In genomic region chr2:135851858-135852257, GRCh38 we compare ENCODE assay signal across 20 cellular contexts. TPM values are rescaled to one million over a fixed set of nuclear protein-coding genes. Genes with fewer than 3 reads are reported as not detected.
DNase-seq lines count a peak whose midpoint lies in the region; ATAC-seq and TF ChIP-seq lines count a peak whose summit lies in the region.
"Had no signal": no experiment of that assay in that cellular context is flagged by ENCODE, and none has a peak within 500 bp of the region (broad histone marks: within the 10 kb centered on the region; RNA-seq: fewer than 3 reads in every experiment).

No MANE protein-coding gene starts in this region.

- H3K27me3 Mint-ChIP-seq in mesothelial cell of epicardium (ENCODE audit: low read depth) (no peaks in the 10 kb centered on the region), neural progenitor cell (ENCODE audit: insufficient read depth, low read depth) (no peaks in the 10 kb centered on the region), WTC11 (ENCODE audit: low read depth) (no peaks in the 10 kb centered on the region)
- H3K27me3 Mint-ChIP-seq: CD4-positive, CD25-positive, alpha-beta regulatory T cell; CD8-positive, alpha-beta memory T cell; IgD-negative memory B cell had no signal

- H2AFZ ChIP-seq in neural progenitor cell (replicated peaks), result no peak overlapping the region

- no peak overlapping the region for H3K27ac ChIP-seq in neural progenitor cell
- H3K27ac ChIP-seq: HL-60 had no signal

- no peaks in the 10 kb centered on the region for H3K79me2 ChIP-seq in neural progenitor cell (ENCODE audit: low read depth)

- ATAC-seq in SK-N-SH treated with all-trans-retinoic acid at 6 μM for 48 hours, result peak; percentile 78
- ATAC-seq in GM19035 (IDR thresholded peaks at IDR 0.05; ENCODE audit: unreplicated experiment), result no peak
- no peak for ATAC-seq in WTC11

- TF ChIP-seq CTCF in mesothelial cell of epicardium (IDR thresholded peaks at IDR 0.05; ENCODE audit: unreplicated experiment) (no peak), neural progenitor cell (IDR thresholded peaks at IDR 0.05) (no peak), WTC11 (IDR thresholded peaks at IDR 0.05) (no peak)

- no peaks in the 10 kb centered on the region for H3K9me3 ChIP-seq in neural progenitor cell (ENCODE audit: low read depth)
- H3K9me3 ChIP-seq: BE2C, HAP-1 had no signal

- H3K9ac ChIP-seq in neural progenitor cell, result no peak overlapping the region

- no peak overlapping the region for H3K4me2 ChIP-seq in neural progenitor cell

- H4K20me1 ChIP-seq in neural progenitor cell (ENCODE audit: low read depth), result no peaks in the 10 kb centered on the region

- no peak overlapping the region for H3K4me3 Mint-ChIP-seq in mesothelial cell of epicardium
- H3K4me3 Mint-ChIP-seq in neural progenitor cell, result no peak overlapping the region
- no peak overlapping the region for H3K4me3 Mint-ChIP-seq in WTC11
- H3K4me3 Mint-ChIP-seq: CD4-positive, CD25-positive, alpha-beta regulatory T cell; CD8-positive, alpha-beta memory T cell; IgD-negative memory B cell had no signal

- POLR2A ChIA-PET in WTC11 (lab: Charles Lee), result no interaction called here

- peaks cover 30% of the 10 kb centered on the region for H3K36me3 ChIP-seq in neural progenitor cell

- H3K27ac Mint-ChIP-seq in mesothelial cell of epicardium (peak overlapping the region; percentile 59), neural progenitor cell (no peak overlapping the region), WTC11 (no peak overlapping the region)
- H3K27ac Mint-ChIP-seq: CD8-positive, alpha-beta memory T cell; IgD-negative memory B cell had no signal

- no peaks in the 10 kb centered on the region for H3K27me3 ChIP-seq in neural progenitor cell
- H3K27me3 ChIP-seq: BE2C had no signal

- H3K4me1 ChIP-seq in neural progenitor cell, result no peaks in the 10 kb centered on the region
- H3K4me1 ChIP-seq: BE2C, HAP-1 had no signal

- DNase-seq in EH (ENCODE audit: low read depth) (peak; percentile 27), fibroblast of gingiva (ENCODE audit: low read depth) (peak; percentile 19), mesothelial cell of epicardium (ENCODE audit: low spot score in 2 of 2, unreplicated experiment in 2 of 2) (no peak), NCI-H526 treated with DMSO at 0.1 percent for 48 hours (lab: John Stamatoyannopoulos, UW) (no peak), neural progenitor cell (ENCODE audit: low spot score) (no peak), WTC11 (ENCODE audit: low spot score) (no peak)
- DNase-seq: BE2C; C1 segment of cervical spinal cord; CD4-positive, CD25-positive, alpha-beta regulatory T cell; CD8-positive, alpha-beta memory T cell; COR-L47; GDM1; KBM-7 had no signal

- H3F3A ChIP-seq in neural progenitor cell (ENCODE audit: low read depth), result no peaks in the 10 kb centered on the region

- peaks cover 7% of the 10 kb centered on the region for H3K4me1 Mint-ChIP-seq in mesothelial cell of epicardium
- no peaks in the 10 kb centered on the region for H3K4me1 Mint-ChIP-seq in neural progenitor cell
- no peaks in the 10 kb centered on the region for H3K4me1 Mint-ChIP-seq in WTC11
- H3K4me1 Mint-ChIP-seq: CD8-positive, alpha-beta memory T cell; IgD-negative memory B cell had no signal

- CTCF ChIA-PET in WTC11 (lab: Charles Lee), result no interaction called here

- H3K9me3 Mint-ChIP-seq in mesothelial cell of epicardium (no peaks in the 10 kb centered on the region), neural progenitor cell (no peaks in the 10 kb centered on the region), WTC11 (no peaks in the 10 kb centered on the region)
- H3K9me3 Mint-ChIP-seq: CD4-positive, CD25-positive, alpha-beta regulatory T cell; CD8-positive, alpha-beta memory T cell; IgD-negative memory B cell had no signal

- H3K4me3 ChIP-seq in neural progenitor cell, result no peak overlapping the region
- H3K4me3 ChIP-seq: HAP-1 had no signal

- H3K36me3 Mint-ChIP-seq in mesothelial cell of epicardium (peaks cover 30% of the 10 kb centered on the region), neural progenitor cell (peaks cover 34% of the 10 kb centered on the region), WTC11 (peaks cover 74% of the 10 kb centered on the region)

TF ChIP-seq in SK-N-SH treated with all-trans-retinoic acid at 6 μM for 48 hours, 23 proteins besides CTCF, POLR2A, EP300 and RAD21:
- no peak for TF ChIP-seq ESRRG (CRISPR knock-in tag; IDR thresholded peaks at IDR 0.05)
- TF ChIP-seq PPARA (CRISPR knock-in tag; IDR thresholded peaks at IDR 0.05; ENCODE audit: borderline replicate concordance), result no peak
- no peak for TF ChIP-seq ZC3H10 (CRISPR knock-in tag; IDR thresholded peaks at IDR 0.05)

TF ChIP-seq in WTC11, 78 proteins besides CTCF, POLR2A, EP300 and RAD21:
- no peak for TF ChIP-seq NR2C2 (CRISPR knock-in tag; IDR thresholded peaks at IDR 0.05)
- TF ChIP-seq SOX15 (CRISPR knock-in tag; IDR thresholded peaks at IDR 0.05), result no peak
- no peak for TF ChIP-seq NR1H2 (CRISPR knock-in tag; IDR thresholded peaks at IDR 0.05)
- TF ChIP-seq E2F5 (CRISPR knock-in tag; IDR thresholded peaks at IDR 0.05), result no peak
- TF ChIP-seq CBFB (CRISPR knock-in tag; IDR thresholded peaks at IDR 0.05; ENCODE audit: low read depth), result no peak
- TF ChIP-seq ZNF138 (CRISPR knock-in tag; conservative IDR thresholded peaks at IDR 0.05), result no peak
- no peak for TF ChIP-seq E2F4 (CRISPR knock-in tag; IDR thresholded peaks at IDR 0.05; ENCODE audit: borderline replicate concordance, low read depth)
- no peak for TF ChIP-seq PREB (CRISPR knock-in tag; IDR thresholded peaks at IDR 0.05; ENCODE audit: borderline replicate concordance)
- no peak for TF ChIP-seq TCF7 (CRISPR knock-in tag; IDR thresholded peaks at IDR 0.05; ENCODE audit: low read depth)
- no peak for TF ChIP-seq ZNF219 (CRISPR knock-in tag; IDR thresholded peaks at IDR 0.05; ENCODE audit: borderline replicate concordance)
- TF ChIP-seq RORB (CRISPR knock-in tag; IDR thresholded peaks at IDR 0.05), result no peak
- no peak for TF ChIP-seq ATF1 (CRISPR knock-in tag; IDR thresholded peaks at IDR 0.05)
- TF ChIP-seq MYBL2 (CRISPR knock-in tag; IDR thresholded peaks at IDR 0.05), result no peak
- TF ChIP-seq ZNF263 (CRISPR knock-in tag; IDR thresholded peaks at IDR 0.05; ENCODE audit: low read depth), result no peak
- TF ChIP-seq, protein P1, sequence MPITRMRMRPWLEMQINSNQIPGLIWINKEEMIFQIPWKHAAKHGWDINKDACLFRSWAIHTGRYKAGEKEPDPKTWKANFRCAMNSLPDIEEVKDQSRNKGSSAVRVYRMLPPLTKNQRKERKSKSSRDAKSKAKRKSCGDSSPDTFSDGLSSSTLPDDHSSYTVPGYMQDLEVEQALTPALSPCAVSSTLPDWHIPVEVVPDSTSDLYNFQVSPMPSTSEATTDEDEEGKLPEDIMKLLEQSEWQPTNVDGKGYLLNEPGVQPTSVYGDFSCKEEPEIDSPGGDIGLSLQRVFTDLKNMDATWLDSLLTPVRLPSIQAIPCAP (CRISPR knock-in tag; IDR thresholded peaks at IDR 0.05), result no peak
- TF ChIP-seq JAZF1 (CRISPR knock-in tag; IDR thresholded peaks at IDR 0.05), result no peak
- TF ChIP-seq, protein P2, sequence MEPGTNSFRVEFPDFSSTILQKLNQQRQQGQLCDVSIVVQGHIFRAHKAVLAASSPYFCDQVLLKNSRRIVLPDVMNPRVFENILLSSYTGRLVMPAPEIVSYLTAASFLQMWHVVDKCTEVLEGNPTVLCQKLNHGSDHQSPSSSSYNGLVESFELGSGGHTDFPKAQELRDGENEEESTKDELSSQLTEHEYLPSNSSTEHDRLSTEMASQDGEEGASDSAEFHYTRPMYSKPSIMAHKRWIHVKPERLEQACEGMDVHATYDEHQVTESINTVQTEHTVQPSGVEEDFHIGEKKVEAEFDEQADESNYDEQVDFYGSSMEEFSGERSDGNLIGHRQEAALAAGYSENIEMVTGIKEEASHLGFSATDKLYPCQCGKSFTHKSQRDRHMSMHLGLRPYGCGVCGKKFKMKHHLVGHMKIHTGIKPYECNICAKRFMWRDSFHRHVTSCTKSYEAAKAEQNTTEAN (CRISPR knock-in tag; IDR thresholded peaks at IDR 0.05), result no peak
- TF ChIP-seq NR3C1 (CRISPR knock-in tag; conservative IDR thresholded peaks at IDR 0.05; ENCODE audit: low read depth), result no peak
- no peak for TF ChIP-seq OVOL2 (CRISPR knock-in tag; IDR thresholded peaks at IDR 0.05; ENCODE audit: borderline replicate concordance)

RNA-seq across cellular contexts. Expression of gene LCT, which starts 14.9 kb away (rescaled TPM):
- total RNA-seq in mesothelial cell of epicardium (0.05 TPM in 1 of 3 replicates, not detected in the others), neural progenitor cell (ENCODE audit: low replicate concordance) (0.03 TPM in 1 of 2 replicates, not detected in the other), WTC11 (2021) (0.02 TPM in 1 of 3 replicates, not detected in the others)
- total RNA-seq: A172; CD4-positive, CD25-positive, alpha-beta regulatory T cell; HT1080 had no signal

RNA-seq across cellular contexts. Expression of gene MCM6, which starts 24.4 kb away (rescaled TPM):
- total RNA-seq in mesothelial cell of epicardium (29.3 to 30.2 TPM (median 29.6 TPM) in 3 replicates), neural progenitor cell (ENCODE audit: low replicate concordance) (62.0 and 74.4 TPM in 2 replicates), WTC11 (2021) (87.0 to 107 TPM (median 88.1 TPM) in 3 replicates)

Comparison
In these comparisons a context has a peak if more than half of its experiments do, and no peak if none do; other contexts are left out.
1. DNase-seq: peak in EH (single experiment) and fibroblast of gingiva (single experiment); none in mesothelial cell of epicardium (0 of 2), NCI-H526 treated with DMSO at 0.1 percent for 48 hours (single experiment), neural progenitor cell (single experiment) and WTC11 (single experiment).